ENCODE assay signal across 8 cellular contexts in the genomic region with DNA sequence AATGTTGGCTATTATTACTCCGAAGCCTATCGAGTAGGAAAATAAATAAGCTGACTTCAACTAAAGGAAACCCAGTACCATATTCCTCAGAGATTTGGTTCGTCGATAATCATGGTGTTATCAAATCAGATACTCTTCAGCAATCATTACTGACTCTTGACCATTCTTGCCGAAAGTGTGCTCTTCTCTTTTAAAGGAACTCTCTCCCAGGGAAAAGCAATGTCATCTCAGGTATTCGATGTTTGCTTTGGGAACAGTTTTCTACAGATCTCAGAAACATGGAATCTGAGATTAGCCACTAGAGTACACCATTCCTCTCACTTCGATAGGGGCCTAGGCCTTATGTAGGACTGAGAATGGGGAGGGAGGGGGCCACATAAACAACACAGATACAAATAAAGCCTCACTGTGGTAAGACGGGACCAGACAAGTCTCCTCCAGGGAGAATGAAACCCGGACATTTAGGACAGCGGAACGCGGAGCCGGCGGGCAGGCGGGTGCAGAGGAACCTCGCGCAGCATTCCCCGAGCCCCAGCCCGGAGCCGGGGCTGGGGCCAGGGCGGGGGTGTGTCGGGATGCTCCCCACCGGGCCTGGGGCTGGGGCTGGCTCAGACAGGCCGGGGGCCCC. TPM values are rescaled to one million over a fixed set of nuclear protein-coding genes. Genes with fewer than 3 reads are reported as not detected.
DNase-seq lines count a peak whose midpoint lies in the region; ATAC-seq and TF ChIP-seq lines count a peak whose summit lies in the region.

No MANE protein-coding gene starts in this region.

- H3K4me3 ChIP-seq in WI38 (ENCODE audit: low read depth, low read length) (peak overlapping the region; percentile 68), foreskin fibroblast (ENCODE audit: low read depth in 1 of 2, low read length in 2 of 2) (peak overlapping the region; percentile 85 to 86)

- ATAC-seq in GM19372 (IDR thresholded peaks at IDR 0.05; ENCODE audit: low read depth, unreplicated experiment) (peak; percentile 1), HG03520 (IDR thresholded peaks at IDR 0.05; ENCODE audit: unreplicated experiment) (peak; percentile 1)

- DNase-seq in COLO668 (lab: John Stamatoyannopoulos, UW; ENCODE audit: unreplicated experiment) (peak; percentile 63), foreskin fibroblast (peak in 1 of 2 donors; percentile 56), neural crest cell (ENCODE audit: low read depth, low spot score) (no peak), NCI-H2029 (lab: John Stamatoyannopoulos, UW) (no peak), ecto neural progenitor cell (ENCODE audit: low spot score) (no peak)

- H3K9me3 Mint-ChIP-seq in neural crest cell: no peaks in the 10 kb centered on the region

- peak overlapping the region; percentile 99 for H3K4me3 Mint-ChIP-seq in neural crest cell

- peaks cover 47% of the 10 kb centered on the region for H3K4me1 Mint-ChIP-seq in neural crest cell

- TF ChIP-seq CTCF in WI38 (IDR thresholded peaks at IDR 0.05; ENCODE audit: low read depth, low read length) (no peak), foreskin fibroblast (IDR thresholded peaks at IDR 0.05; ENCODE audit: low read depth, low read length) (no peak), neural crest cell (conservative IDR thresholded peaks at IDR 0.05) (no peak)

- H3K36me3 Mint-ChIP-seq in neural crest cell (ENCODE audit: low read depth): peaks cover 28% of the 10 kb centered on the region

- H3K27ac Mint-ChIP-seq in neural crest cell (ENCODE audit: unreplicated experiment): peak overlapping the region; percentile 98

- peaks cover 6% of the 10 kb centered on the region for H3K27me3 Mint-ChIP-seq in neural crest cell (ENCODE audit: low read depth)

RNA-seq across cellular contexts. Expression of gene DNAJB14, which starts 0.6 kb away (rescaled TPM):
- 34.2 and 37.0 TPM in 2 replicates for total RNA-seq in neural crest cell

RNA-seq across cellular contexts. Expression of gene H2AZ1, which starts 4.2 kb away (rescaled TPM):
- 793 and 801 TPM in 2 replicates for total RNA-seq in neural crest cell

RNA-seq across cellular contexts. Expression of gene LAMTOR3, which starts 51.6 kb away (rescaled TPM):
- 38.9 and 41.8 TPM in 2 replicates for total RNA-seq in neural crest cell
